Comparison of ENCODE assay signal across 22 cellular contexts in genomic region chr4:150207871-150208270, GRCh38.
"Had no signal": no experiment of that assay in that cellular context is flagged by ENCODE, and none has a peak within 500 bp of the region (broad histone marks: within the 10 kb centered on the region; RNA-seq: fewer than 3 reads in every experiment).

No MANE protein-coding gene starts in this region.

- H3K4me3 Mint-ChIP-seq: activated naive CD4-positive, alpha-beta T cell treated with anti-CD3 and anti-CD28 coated beads, Interleukin-2, amount 10 ng/mL, durations not matched to agents 7 days and 5 days; memory B cell; naive thymus-derived CD8-positive, alpha-beta T cell had no signal

- H3K9me3 ChIP-seq: ascending aorta, breast epithelium, gastrocnemius medialis, heart right ventricle, thyroid gland had no signal

- DNase-seq: activated CD4-positive, alpha-beta T cell treated with anti-CD3 and anti-CD28 coated beads, Interleukin-2, amount 50 U/mL, for 1 hour; activated CD4-positive, CD25-positive, alpha-beta regulatory T cell treated with anti-CD3 and anti-CD28 coated beads, Interleukin-2, amount 50 U/mL, for 72 hours; activated CD8-positive, alpha-beta memory T cell treated with anti-CD3 and anti-CD28 coated beads, Interleukin-2, amount 50 U/mL, for 4 hours; activated effector memory CD4-positive, alpha-beta T cell treated with Interleukin-2 at 50 U/mL for 16 hours; activated naive CD4-positive, alpha-beta T cell treated with anti-CD3 and anti-CD28 coated beads, Interleukin-2, amount 10 ng/mL, durations not matched to agents 7 days and 5 days; activated T-cell treated with anti-CD3 and anti-CD28 coated beads, Interleukin-2, amount 50 U/mL, for 48 hours; cerebellar nuclear complex; cortex of kidney; erythroblast; gastrocnemius medialis; heart right ventricle; kidney glomerular epithelial cell; left ventricle myocardium superior; naive thymus-derived CD8-positive, alpha-beta T cell; stimulated activated CD4-positive, alpha-beta T cell treated with anti-CD3 and anti-CD28 coated beads, Interleukin-12 subunit alpha, Interleukin-12 subunit beta, amount 100 ng/mL, for 4 hours; stimulated activated CD4-positive, alpha-beta T cell treated with anti-CD3 and anti-CD28 coated beads, Interleukin-1b, Interleukin-23, amount 100 ng/mL, for 48 hours; stimulated activated CD8-positive, alpha-beta memory T cell treated with anti-CD3 and anti-CD28 coated beads, Interleukin-4, amount 100 ng/mL, for 48 hours; stimulated activated naive CD4-positive, alpha-beta T cell treated with Interleukin-2 at 50 U/mL for 16 hours; thyroid gland had no signal

- H3K27me3 ChIP-seq: ascending aorta, breast epithelium, gastrocnemius medialis, heart right ventricle, thyroid gland had no signal

- H3K4me3 ChIP-seq: ascending aorta, breast epithelium, gastrocnemius medialis, heart right ventricle, thyroid gland had no signal

- H3K27ac ChIP-seq: ascending aorta, breast epithelium, gastrocnemius medialis, thyroid gland had no signal

- H3K27ac Mint-ChIP-seq: activated naive CD4-positive, alpha-beta T cell treated with anti-CD3 and anti-CD28 coated beads, Interleukin-2, amount 10 ng/mL, durations not matched to agents 7 days and 5 days; memory B cell; naive thymus-derived CD8-positive, alpha-beta T cell had no signal

- H3K4me1 Mint-ChIP-seq: activated naive CD4-positive, alpha-beta T cell treated with anti-CD3 and anti-CD28 coated beads, Interleukin-2, amount 10 ng/mL, durations not matched to agents 7 days and 5 days; memory B cell had no signal

- H3K36me3 ChIP-seq: ascending aorta, breast epithelium, gastrocnemius medialis, heart right ventricle, thyroid gland had no signal

- H3K9me3 Mint-ChIP-seq: activated naive CD4-positive, alpha-beta T cell treated with anti-CD3 and anti-CD28 coated beads, Interleukin-2, amount 10 ng/mL, durations not matched to agents 7 days and 5 days; memory B cell; naive thymus-derived CD8-positive, alpha-beta T cell had no signal

- H3K36me3 Mint-ChIP-seq: activated naive CD4-positive, alpha-beta T cell treated with anti-CD3 and anti-CD28 coated beads, Interleukin-2, amount 10 ng/mL, durations not matched to agents 7 days and 5 days; memory B cell; naive thymus-derived CD8-positive, alpha-beta T cell had no signal

- H3K4me1 ChIP-seq: breast epithelium, gastrocnemius medialis had no signal

- ATAC-seq: gastrocnemius medialis; heart right ventricle; left ventricle myocardium superior; naive thymus-derived CD8-positive, alpha-beta T cell had no signal
